ENCODE assay signal across 1 cellular context in the genomic region with DNA sequence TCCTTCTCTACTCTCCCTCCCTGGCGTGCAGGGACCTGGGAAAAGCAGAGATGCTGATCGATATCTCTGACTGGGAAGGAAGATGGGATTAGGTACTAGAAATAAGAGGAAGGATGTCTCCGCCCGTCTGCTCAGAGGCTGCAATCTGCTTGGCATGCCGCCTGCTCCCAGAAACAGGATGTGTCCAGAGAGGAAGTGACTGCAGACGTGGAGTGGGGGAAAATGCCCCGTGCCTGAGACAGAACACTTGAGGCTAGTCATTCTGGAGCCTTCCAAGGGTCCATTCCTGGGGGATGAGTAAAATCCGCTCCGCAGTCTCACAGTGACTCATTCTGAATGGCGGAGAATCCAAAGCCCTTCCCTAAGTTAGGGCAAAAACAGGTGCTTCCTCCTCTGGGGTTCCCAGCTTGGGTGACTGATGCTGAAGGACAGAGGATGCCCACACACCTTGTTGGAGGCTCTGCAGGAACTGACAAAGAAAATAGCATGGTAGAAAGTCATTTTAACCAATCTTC.
TF ChIP-seq lines count a peak whose summit lies in the region.

No MANE protein-coding gene starts in this region.

TF ChIP-seq in IMR-90, 13 proteins besides CTCF, POLR2A, EP300 and RAD21 (continued from another document):
- no peak for TF ChIP-seq USF2 (IDR thresholded peaks at IDR 0.05; ENCODE audit: low read depth, low read length)
- TF ChIP-seq FOS (IDR thresholded peaks at IDR 0.05; ENCODE audit: low read depth, low read length), result peak; percentile 97
- TF ChIP-seq MAFK (IDR thresholded peaks at IDR 0.05; ENCODE audit: low read depth, low read length), result peak; percentile 17; the same call in 1 of the 2 replicates
- TF ChIP-seq BHLHE40 (IDR thresholded peaks at IDR 0.05; ENCODE audit: low read depth, low read length), result peak; percentile 92
- no peak for TF ChIP-seq CHD1 (IDR thresholded peaks at IDR 0.05; ENCODE audit: low read depth, low read length)
- TF ChIP-seq NFE2L2 (IDR thresholded peaks at IDR 0.05; ENCODE audit: low read depth, low read length), result peak; percentile 73; the same call in 1 of the 2 replicates
- TF ChIP-seq SMC3 (IDR thresholded peaks at IDR 0.05; ENCODE audit: low read depth, low read length), result peak; percentile 13; the same call in 1 of the 2 replicates
- TF ChIP-seq RFX5 (IDR thresholded peaks at IDR 0.05; ENCODE audit: low read depth, low read length), result no peak
- peak; percentile 80 for TF ChIP-seq CEBPB (IDR thresholded peaks at IDR 0.05; ENCODE audit: low read depth, low read length)
- TF ChIP-seq, protein P1, sequence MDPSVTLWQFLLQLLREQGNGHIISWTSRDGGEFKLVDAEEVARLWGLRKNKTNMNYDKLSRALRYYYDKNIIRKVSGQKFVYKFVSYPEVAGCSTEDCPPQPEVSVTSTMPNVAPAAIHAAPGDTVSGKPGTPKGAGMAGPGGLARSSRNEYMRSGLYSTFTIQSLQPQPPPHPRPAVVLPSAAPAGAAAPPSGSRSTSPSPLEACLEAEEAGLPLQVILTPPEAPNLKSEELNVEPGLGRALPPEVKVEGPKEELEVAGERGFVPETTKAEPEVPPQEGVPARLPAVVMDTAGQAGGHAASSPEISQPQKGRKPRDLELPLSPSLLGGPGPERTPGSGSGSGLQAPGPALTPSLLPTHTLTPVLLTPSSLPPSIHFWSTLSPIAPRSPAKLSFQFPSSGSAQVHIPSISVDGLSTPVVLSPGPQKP (IDR thresholded peaks at IDR 0.05; ENCODE audit: borderline replicate concordance, low read depth, low read length), result no peak
